1 cellular context compared by ENCODE assay signal in the genomic region with DNA sequence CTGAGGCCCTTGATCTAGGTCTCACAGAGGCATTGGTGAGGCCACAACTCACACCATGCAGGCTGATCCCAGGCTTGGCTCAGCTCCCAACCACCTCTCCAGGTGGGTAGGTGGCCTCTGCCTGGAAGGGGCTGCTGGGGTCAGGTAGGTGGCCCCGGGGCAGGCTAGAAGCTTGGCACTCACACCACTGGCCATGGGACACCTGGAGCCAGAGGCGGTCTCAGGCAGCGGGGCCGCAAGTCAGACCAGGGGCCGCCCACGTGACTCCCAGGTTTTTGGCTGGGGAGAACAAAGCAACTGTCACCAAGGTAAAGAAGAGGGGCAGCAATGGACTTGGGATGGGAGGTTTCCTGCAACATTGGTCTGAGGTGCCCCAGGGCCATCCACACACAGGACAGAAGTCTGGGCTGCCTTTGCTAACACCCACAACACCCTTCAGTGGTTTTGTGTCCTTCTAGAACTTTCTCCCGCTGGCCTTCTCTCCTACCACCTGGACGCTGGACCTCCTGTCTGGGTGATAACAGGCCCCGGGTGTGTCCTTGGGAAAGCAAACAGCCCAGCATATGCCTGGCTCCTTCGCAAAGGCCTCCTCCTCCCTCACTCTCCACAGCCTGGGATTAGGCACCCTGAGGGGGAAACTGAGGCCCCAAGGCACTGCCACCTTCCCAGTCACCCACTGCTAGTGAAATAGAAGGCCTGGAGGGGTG.
TF ChIP-seq lines count a peak whose summit lies in the region.

No MANE protein-coding gene starts in this region.

TF ChIP-seq in K562, 482 proteins besides CTCF, POLR2A, EP300 and RAD21 (continues in another document):
- TF ChIP-seq ZBTB7A (IDR thresholded peaks at IDR 0.05; ENCODE audit: borderline replicate concordance, control insufficient read depth, low read depth, low read length) (no peak), ZNF316 (IDR thresholded peaks at IDR 0.05) (no peak), ZNF507 (tag; conservative IDR thresholded peaks at IDR 0.05) (no peak), SAFB (IDR thresholded peaks at IDR 0.05; ENCODE audit: borderline replicate concordance, low read depth, low read length) (no peak), ZNF696 (CRISPR knock-in tag; conservative IDR thresholded peaks at IDR 0.05) (no peak), RAD51 (IDR thresholded peaks at IDR 0.05; ENCODE audit: borderline replicate concordance, low read depth) (peak; percentile 18; the same call in 1 of the 2 replicates), IFI16 (CRISPR knock-in tag; IDR thresholded peaks at IDR 0.05) (no peak), CBX5 (IDR thresholded peaks at IDR 0.05; ENCODE audit: borderline replicate concordance, low read depth) (no peak), MTF1 (CRISPR knock-in tag; IDR thresholded peaks at IDR 0.05; ENCODE audit: borderline replicate concordance) (no peak), ZZZ3 (IDR thresholded peaks at IDR 0.05) (no peak), MAFG (tag; conservative IDR thresholded peaks at IDR 0.05) (no peak), PTTG1 (tag; IDR thresholded peaks at IDR 0.05; ENCODE audit: low read depth) (no peak), POU5F1 (IDR thresholded peaks at IDR 0.05; ENCODE audit: borderline replicate concordance, low read depth, low read length, partially characterized antibody) (no peak), SNIP1 (IDR thresholded peaks at IDR 0.05; ENCODE audit: low read depth) (no peak), ZFP1 (CRISPR knock-in tag; IDR thresholded peaks at IDR 0.05) (no peak)
- TF ChIP-seq, protein P1, sequence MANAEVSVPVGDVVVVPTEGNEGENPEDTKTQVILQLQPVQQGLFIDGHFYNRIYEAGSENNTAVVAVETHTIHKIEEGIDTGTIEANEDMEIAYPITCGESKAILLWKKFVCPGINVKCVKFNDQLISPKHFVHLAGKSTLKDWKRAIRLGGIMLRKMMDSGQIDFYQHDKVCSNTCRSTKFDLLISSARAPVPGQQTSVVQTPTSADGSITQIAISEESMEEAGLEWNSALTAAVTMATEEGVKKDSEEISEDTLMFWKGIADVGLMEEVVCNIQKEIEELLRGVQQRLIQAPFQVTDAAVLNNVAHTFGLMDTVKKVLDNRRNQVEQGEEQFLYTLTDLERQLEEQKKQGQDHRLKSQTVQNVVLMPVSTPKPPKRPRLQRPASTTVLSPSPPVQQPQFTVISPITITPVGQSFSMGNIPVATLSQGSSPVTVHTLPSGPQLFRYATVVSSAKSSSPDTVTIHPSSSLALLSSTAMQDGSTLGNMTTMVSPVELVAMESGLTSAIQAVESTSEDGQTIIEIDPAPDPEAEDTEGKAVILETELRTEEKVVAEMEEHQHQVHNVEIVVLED (CRISPR knock-in tag; IDR thresholded peaks at IDR 0.05), result no peak
- TF ChIP-seq, protein P2, sequence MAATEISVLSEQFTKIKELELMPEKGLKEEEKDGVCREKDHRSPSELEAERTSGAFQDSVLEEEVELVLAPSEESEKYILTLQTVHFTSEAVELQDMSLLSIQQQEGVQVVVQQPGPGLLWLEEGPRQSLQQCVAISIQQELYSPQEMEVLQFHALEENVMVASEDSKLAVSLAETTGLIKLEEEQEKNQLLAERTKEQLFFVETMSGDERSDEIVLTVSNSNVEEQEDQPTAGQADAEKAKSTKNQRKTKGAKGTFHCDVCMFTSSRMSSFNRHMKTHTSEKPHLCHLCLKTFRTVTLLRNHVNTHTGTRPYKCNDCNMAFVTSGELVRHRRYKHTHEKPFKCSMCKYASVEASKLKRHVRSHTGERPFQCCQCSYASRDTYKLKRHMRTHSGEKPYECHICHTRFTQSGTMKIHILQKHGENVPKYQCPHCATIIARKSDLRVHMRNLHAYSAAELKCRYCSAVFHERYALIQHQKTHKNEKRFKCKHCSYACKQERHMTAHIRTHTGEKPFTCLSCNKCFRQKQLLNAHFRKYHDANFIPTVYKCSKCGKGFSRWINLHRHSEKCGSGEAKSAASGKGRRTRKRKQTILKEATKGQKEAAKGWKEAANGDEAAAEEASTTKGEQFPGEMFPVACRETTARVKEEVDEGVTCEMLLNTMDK (IDR thresholded peaks at IDR 0.05; ENCODE audit: borderline replicate concordance, insufficient read depth, low read depth, low read length, poor library complexity, severe bottlenecking), result no peak
- TF ChIP-seq, protein P3, sequence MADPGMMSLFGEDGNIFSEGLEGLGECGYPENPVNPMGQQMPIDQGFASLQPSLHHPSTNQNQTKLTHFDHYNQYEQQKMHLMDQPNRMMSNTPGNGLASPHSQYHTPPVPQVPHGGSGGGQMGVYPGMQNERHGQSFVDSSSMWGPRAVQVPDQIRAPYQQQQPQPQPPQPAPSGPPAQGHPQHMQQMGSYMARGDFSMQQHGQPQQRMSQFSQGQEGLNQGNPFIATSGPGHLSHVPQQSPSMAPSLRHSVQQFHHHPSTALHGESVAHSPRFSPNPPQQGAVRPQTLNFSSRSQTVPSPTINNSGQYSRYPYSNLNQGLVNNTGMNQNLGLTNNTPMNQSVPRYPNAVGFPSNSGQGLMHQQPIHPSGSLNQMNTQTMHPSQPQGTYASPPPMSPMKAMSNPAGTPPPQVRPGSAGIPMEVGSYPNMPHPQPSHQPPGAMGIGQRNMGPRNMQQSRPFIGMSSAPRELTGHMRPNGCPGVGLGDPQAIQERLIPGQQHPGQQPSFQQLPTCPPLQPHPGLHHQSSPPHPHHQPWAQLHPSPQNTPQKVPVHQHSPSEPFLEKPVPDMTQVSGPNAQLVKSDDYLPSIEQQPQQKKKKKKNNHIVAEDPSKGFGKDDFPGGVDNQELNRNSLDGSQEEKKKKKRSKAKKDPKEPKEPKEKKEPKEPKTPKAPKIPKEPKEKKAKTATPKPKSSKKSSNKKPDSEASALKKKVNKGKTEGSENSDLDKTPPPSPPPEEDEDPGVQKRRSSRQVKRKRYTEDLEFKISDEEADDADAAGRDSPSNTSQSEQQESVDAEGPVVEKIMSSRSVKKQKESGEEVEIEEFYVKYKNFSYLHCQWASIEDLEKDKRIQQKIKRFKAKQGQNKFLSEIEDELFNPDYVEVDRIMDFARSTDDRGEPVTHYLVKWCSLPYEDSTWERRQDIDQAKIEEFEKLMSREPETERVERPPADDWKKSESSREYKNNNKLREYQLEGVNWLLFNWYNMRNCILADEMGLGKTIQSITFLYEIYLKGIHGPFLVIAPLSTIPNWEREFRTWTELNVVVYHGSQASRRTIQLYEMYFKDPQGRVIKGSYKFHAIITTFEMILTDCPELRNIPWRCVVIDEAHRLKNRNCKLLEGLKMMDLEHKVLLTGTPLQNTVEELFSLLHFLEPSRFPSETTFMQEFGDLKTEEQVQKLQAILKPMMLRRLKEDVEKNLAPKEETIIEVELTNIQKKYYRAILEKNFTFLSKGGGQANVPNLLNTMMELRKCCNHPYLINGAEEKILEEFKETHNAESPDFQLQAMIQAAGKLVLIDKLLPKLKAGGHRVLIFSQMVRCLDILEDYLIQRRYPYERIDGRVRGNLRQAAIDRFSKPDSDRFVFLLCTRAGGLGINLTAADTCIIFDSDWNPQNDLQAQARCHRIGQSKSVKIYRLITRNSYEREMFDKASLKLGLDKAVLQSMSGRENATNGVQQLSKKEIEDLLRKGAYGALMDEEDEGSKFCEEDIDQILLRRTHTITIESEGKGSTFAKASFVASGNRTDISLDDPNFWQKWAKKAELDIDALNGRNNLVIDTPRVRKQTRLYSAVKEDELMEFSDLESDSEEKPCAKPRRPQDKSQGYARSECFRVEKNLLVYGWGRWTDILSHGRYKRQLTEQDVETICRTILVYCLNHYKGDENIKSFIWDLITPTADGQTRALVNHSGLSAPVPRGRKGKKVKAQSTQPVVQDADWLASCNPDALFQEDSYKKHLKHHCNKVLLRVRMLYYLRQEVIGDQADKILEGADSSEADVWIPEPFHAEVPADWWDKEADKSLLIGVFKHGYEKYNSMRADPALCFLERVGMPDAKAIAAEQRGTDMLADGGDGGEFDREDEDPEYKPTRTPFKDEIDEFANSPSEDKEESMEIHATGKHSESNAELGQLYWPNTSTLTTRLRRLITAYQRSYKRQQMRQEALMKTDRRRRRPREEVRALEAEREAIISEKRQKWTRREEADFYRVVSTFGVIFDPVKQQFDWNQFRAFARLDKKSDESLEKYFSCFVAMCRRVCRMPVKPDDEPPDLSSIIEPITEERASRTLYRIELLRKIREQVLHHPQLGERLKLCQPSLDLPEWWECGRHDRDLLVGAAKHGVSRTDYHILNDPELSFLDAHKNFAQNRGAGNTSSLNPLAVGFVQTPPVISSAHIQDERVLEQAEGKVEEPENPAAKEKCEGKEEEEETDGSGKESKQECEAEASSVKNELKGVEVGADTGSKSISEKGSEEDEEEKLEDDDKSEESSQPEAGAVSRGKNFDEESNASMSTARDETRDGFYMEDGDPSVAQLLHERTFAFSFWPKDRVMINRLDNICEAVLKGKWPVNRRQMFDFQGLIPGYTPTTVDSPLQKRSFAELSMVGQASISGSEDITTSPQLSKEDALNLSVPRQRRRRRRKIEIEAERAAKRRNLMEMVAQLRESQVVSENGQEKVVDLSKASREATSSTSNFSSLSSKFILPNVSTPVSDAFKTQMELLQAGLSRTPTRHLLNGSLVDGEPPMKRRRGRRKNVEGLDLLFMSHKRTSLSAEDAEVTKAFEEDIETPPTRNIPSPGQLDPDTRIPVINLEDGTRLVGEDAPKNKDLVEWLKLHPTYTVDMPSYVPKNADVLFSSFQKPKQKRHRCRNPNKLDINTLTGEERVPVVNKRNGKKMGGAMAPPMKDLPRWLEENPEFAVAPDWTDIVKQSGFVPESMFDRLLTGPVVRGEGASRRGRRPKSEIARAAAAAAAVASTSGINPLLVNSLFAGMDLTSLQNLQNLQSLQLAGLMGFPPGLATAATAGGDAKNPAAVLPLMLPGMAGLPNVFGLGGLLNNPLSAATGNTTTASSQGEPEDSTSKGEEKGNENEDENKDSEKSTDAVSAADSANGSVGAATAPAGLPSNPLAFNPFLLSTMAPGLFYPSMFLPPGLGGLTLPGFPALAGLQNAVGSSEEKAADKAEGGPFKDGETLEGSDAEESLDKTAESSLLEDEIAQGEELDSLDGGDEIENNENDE (IDR thresholded peaks at IDR 0.05; ENCODE audit: low read depth, low read length), result no peak
- TF ChIP-seq, protein P4, sequence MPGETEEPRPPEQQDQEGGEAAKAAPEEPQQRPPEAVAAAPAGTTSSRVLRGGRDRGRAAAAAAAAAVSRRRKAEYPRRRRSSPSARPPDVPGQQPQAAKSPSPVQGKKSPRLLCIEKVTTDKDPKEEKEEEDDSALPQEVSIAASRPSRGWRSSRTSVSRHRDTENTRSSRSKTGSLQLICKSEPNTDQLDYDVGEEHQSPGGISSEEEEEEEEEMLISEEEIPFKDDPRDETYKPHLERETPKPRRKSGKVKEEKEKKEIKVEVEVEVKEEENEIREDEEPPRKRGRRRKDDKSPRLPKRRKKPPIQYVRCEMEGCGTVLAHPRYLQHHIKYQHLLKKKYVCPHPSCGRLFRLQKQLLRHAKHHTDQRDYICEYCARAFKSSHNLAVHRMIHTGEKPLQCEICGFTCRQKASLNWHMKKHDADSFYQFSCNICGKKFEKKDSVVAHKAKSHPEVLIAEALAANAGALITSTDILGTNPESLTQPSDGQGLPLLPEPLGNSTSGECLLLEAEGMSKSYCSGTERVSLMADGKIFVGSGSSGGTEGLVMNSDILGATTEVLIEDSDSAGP (CRISPR knock-in tag; IDR thresholded peaks at IDR 0.05), result no peak
- TF ChIP-seq, protein P5, sequence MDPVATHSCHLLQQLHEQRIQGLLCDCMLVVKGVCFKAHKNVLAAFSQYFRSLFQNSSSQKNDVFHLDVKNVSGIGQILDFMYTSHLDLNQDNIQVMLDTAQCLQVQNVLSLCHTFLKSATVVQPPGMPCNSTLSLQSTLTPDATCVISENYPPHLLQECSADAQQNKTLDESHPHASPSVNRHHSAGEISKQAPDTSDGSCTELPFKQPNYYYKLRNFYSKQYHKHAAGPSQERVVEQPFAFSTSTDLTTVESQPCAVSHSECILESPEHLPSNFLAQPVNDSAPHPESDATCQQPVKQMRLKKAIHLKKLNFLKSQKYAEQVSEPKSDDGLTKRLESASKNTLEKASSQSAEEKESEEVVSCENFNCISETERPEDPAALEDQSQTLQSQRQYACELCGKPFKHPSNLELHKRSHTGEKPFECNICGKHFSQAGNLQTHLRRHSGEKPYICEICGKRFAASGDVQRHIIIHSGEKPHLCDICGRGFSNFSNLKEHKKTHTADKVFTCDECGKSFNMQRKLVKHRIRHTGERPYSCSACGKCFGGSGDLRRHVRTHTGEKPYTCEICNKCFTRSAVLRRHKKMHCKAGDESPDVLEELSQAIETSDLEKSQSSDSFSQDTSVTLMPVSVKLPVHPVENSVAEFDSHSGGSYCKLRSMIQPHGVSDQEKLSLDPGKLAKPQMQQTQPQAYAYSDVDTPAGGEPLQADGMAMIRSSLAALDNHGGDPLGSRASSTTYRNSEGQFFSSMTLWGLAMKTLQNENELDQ (CRISPR knock-in tag; IDR thresholded peaks at IDR 0.05; ENCODE audit: borderline replicate concordance), result no peak
- TF ChIP-seq, protein P6, sequence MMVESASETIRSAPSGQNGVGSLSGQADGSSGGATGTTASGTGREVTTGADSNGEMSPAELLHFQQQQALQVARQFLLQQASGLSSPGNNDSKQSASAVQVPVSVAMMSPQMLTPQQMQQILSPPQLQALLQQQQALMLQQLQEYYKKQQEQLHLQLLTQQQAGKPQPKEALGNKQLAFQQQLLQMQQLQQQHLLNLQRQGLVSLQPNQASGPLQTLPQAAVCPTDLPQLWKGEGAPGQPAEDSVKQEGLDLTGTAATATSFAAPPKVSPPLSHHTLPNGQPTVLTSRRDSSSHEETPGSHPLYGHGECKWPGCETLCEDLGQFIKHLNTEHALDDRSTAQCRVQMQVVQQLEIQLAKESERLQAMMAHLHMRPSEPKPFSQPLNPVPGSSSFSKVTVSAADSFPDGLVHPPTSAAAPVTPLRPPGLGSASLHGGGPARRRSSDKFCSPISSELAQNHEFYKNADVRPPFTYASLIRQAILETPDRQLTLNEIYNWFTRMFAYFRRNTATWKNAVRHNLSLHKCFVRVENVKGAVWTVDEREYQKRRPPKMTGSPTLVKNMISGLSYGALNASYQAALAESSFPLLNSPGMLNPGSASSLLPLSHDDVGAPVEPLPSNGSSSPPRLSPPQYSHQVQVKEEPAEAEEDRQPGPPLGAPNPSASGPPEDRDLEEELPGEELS (CRISPR knock-in tag; IDR thresholded peaks at IDR 0.05; ENCODE audit: borderline replicate concordance), result no peak
- TF ChIP-seq, protein P7, sequence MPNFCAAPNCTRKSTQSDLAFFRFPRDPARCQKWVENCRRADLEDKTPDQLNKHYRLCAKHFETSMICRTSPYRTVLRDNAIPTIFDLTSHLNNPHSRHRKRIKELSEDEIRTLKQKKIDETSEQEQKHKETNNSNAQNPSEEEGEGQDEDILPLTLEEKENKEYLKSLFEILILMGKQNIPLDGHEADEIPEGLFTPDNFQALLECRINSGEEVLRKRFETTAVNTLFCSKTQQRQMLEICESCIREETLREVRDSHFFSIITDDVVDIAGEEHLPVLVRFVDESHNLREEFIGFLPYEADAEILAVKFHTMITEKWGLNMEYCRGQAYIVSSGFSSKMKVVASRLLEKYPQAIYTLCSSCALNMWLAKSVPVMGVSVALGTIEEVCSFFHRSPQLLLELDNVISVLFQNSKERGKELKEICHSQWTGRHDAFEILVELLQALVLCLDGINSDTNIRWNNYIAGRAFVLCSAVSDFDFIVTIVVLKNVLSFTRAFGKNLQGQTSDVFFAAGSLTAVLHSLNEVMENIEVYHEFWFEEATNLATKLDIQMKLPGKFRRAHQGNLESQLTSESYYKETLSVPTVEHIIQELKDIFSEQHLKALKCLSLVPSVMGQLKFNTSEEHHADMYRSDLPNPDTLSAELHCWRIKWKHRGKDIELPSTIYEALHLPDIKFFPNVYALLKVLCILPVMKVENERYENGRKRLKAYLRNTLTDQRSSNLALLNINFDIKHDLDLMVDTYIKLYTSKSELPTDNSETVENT (CRISPR knock-in tag; IDR thresholded peaks at IDR 0.05), result no peak
- TF ChIP-seq, protein P8, sequence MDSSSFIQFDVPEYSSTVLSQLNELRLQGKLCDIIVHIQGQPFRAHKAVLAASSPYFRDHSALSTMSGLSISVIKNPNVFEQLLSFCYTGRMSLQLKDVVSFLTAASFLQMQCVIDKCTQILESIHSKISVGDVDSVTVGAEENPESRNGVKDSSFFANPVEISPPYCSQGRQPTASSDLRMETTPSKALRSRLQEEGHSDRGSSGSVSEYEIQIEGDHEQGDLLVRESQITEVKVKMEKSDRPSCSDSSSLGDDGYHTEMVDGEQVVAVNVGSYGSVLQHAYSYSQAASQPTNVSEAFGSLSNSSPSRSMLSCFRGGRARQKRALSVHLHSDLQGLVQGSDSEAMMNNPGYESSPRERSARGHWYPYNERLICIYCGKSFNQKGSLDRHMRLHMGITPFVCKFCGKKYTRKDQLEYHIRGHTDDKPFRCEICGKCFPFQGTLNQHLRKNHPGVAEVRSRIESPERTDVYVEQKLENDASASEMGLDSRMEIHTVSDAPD (CRISPR knock-in tag; IDR thresholded peaks at IDR 0.05), result no peak
